In genomic region chr2:202035089-202035940, GRCh38 we compare ENCODE assay signal across 9 cellular contexts. TPM values are rescaled to one million over a fixed set of nuclear protein-coding genes. Genes with fewer than 3 reads are reported as not detected.
A peak's percentile ranks its signal among the peaks of the same experiment; 100 is the strongest.
DNase-seq lines count a peak whose midpoint lies in the region; ATAC-seq lines count a peak whose summit lies in the region.
"Had no signal": no experiment of that assay in that cellular context is flagged by ENCODE, and none has a peak within 500 bp of the region (broad histone marks: within the 10 kb centered on the region; RNA-seq: fewer than 3 reads in every experiment).

No MANE protein-coding gene starts in this region.

- no peaks in the 10 kb centered on the region for H3K9me3 Mint-ChIP-seq in activated T-cell treated with anti-CD3 and anti-CD28 coated beads, Interleukin-2, amount 50 U/mL, for 4 hours

- DNase-seq in NCI-H748 (lab: John Stamatoyannopoulos, UW; ENCODE audit: unreplicated experiment), result peak; percentile 27
- DNase-seq in NCI-H748 treated with DMSO at 0.1 percent for 48 hours (lab: John Stamatoyannopoulos, UW), result no peak
- DNase-seq in activated T-cell treated with anti-CD3 and anti-CD28 coated beads, Interleukin-2, amount 50 U/mL, for 4 hours, result no peak
- DNase-seq in Right ventricle myocardium inferior (ENCODE audit: missing footprints), result peak; percentile 82
- peak; percentile 91 for DNase-seq in posterior vena cava (ENCODE audit: low spot score)

- ATAC-seq in activated T-cell treated with anti-CD3 and anti-CD28 coated beads, Interleukin-2, amount 50 U/mL, for 4 hours, result no peak
- ATAC-seq in Right ventricle myocardium inferior, result peak; percentile 33
- no peak for ATAC-seq in HG02763 (IDR thresholded peaks at IDR 0.05; ENCODE audit: unreplicated experiment)
- ATAC-seq in HG03460 (IDR thresholded peaks at IDR 0.05; ENCODE audit: unreplicated experiment), result no peak
- ATAC-seq in HG02759 (IDR thresholded peaks at IDR 0.05; ENCODE audit: unreplicated experiment), result no peak

- H3K4me1 Mint-ChIP-seq in activated T-cell treated with anti-CD3 and anti-CD28 coated beads, Interleukin-2, amount 50 U/mL, for 4 hours (ENCODE audit: low read depth), result peaks cover 11% of the 10 kb centered on the region

- peak overlapping the region; percentile 83 for H3K4me3 Mint-ChIP-seq in activated T-cell treated with anti-CD3 and anti-CD28 coated beads, Interleukin-2, amount 50 U/mL, for 4 hours

- peaks cover 31% of the 10 kb centered on the region for H3K27me3 Mint-ChIP-seq in activated T-cell treated with anti-CD3 and anti-CD28 coated beads, Interleukin-2, amount 50 U/mL, for 4 hours (ENCODE audit: low read depth)

- intact Hi-C loops in Right ventricle myocardium inferior (cut with DNase I), result loop anchor here (5.0 to 10.0 kb wide), 3 partner anchors 127 to 253 kb away; partner anchors contain the start of gene ALS2
- intact Hi-C loops in posterior vena cava (cut with DNase I), result loop anchor here in 1 of 2 donors (5.0 kb wide), 2 partner anchors 142 to 173 kb away; no protein-coding TSS in a partner anchor

- no peaks in the 10 kb centered on the region for H3K36me3 Mint-ChIP-seq in activated T-cell treated with anti-CD3 and anti-CD28 coated beads, Interleukin-2, amount 50 U/mL, for 4 hours (ENCODE audit: insufficient read depth)

RNA-seq across cellular contexts. Expression of gene FZD7, which starts 1.7 kb away (rescaled TPM):
- under 1 TPM; 0.20 to 0.41 (median 0.29) TPM for total RNA-seq in activated T-cell treated with anti-CD3 and anti-CD28 coated beads, Interleukin-2, amount 50 U/mL, for 4 hours
- total RNA-seq in Right ventricle myocardium inferior (24.2 TPM), posterior vena cava (10 to 100 TPM; 20.9 to 32.0 TPM)

RNA-seq across cellular contexts. Expression of gene KIAA2012, which starts 37.7 kb away (rescaled TPM):
- not detected for total RNA-seq in activated T-cell treated with anti-CD3 and anti-CD28 coated beads, Interleukin-2, amount 50 U/mL, for 4 hours
- total RNA-seq in Right ventricle myocardium inferior (not detected), posterior vena cava (not detected)
- total RNA-seq: activated CD8-positive, alpha-beta memory T cell treated with anti-CD3 and anti-CD28 coated beads for 36 hours had no signal

Comparison
In these comparisons a context has a peak if more than half of its experiments do, and no peak if none do; other contexts are left out.
1. DNase-seq: peak in NCI-H748 (single experiment), Right ventricle myocardium inferior (single experiment) and posterior vena cava (single experiment); none in NCI-H748 treated with DMSO at 0.1 percent for 48 hours (single experiment) and activated T-cell treated with anti-CD3 and anti-CD28 coated beads, Interleukin-2, amount 50 U/mL, for 4 hours (single experiment).
2. RNA of gene FZD7, which starts 1.7 kb away (total RNA-seq): 20.9 to 32.0 TPM in posterior vena cava and 24.2 TPM in Right ventricle myocardium inferior (single experiment); 0.20 to 0.41 TPM in activated T-cell treated with anti-CD3 and anti-CD28 coated beads, Interleukin-2, amount 50 U/mL, for 4 hours; every median in the first group is over 10 times any median in the second.